1 cellular context compared by ENCODE assay signal in genomic region chr13:96918861-96919631, GRCh38.
TF ChIP-seq lines count a peak whose summit lies in the region.
"Not testable (repeated sequence)": the region's sequence is repeated elsewhere in the genome, so short reads cannot be mapped to it uniquely, and the experiment has no call there.

No MANE protein-coding gene starts in this region.

TF ChIP-seq in HepG2, 621 proteins besides CTCF, POLR2A, EP300 and RAD21 (continued from another document):
- TF ChIP-seq ZNF281 (CRISPR knock-in tag; IDR thresholded peaks at IDR 0.05; ENCODE audit: borderline replicate concordance) (peak; percentile 89), ZBTB7B (CRISPR knock-in tag; IDR thresholded peaks at IDR 0.05) (0 out of 2 replicates have a peak, but pooled peaks have one; percentile 29), TEAD3 (CRISPR knock-in tag; optimal IDR thresholded peaks at IDR 0.05; ENCODE audit: borderline replicate concordance) (peak; percentile 55), HIC2 (CRISPR knock-in tag; IDR thresholded peaks at IDR 0.05; ENCODE audit: low read depth) (peak; percentile 28; the same call in 1 of the 2 replicates), ZNF576 (CRISPR knock-in tag; IDR thresholded peaks at IDR 0.05) (peak; percentile 99), PAXIP1 (CRISPR knock-in tag; conservative IDR thresholded peaks at IDR 0.05) (0 out of 2 replicates have a peak, but pooled peaks have one; percentile 26), HNRNPL (IDR thresholded peaks at IDR 0.05; ENCODE audit: low read depth, low read length) (0 out of 2 replicates have a peak, but pooled peaks have one; percentile 49), FOXA1 (CRISPR knock-in tag; IDR thresholded peaks at IDR 0.05) (0 out of 2 replicates have a peak, but pooled peaks have one; percentile 18), HNF4A (CRISPR knock-in tag; IDR thresholded peaks at IDR 0.05) (peak; percentile 57), GFI1 (CRISPR knock-in tag; IDR thresholded peaks at IDR 0.05; ENCODE audit: borderline replicate concordance) (0 out of 2 replicates have a peak, but pooled peaks have one; percentile 18), ZNF350 (CRISPR knock-in tag; IDR thresholded peaks at IDR 0.05; ENCODE audit: borderline replicate concordance, low read depth) (0 out of 2 replicates have a peak, but pooled peaks have one; percentile 24)
- TF ChIP-seq FOXA1 (IDR thresholded peaks at IDR 0.05) = not testable (repeated sequence)
